Comparison of ENCODE assay signal across 9 cellular contexts in the genomic region with DNA sequence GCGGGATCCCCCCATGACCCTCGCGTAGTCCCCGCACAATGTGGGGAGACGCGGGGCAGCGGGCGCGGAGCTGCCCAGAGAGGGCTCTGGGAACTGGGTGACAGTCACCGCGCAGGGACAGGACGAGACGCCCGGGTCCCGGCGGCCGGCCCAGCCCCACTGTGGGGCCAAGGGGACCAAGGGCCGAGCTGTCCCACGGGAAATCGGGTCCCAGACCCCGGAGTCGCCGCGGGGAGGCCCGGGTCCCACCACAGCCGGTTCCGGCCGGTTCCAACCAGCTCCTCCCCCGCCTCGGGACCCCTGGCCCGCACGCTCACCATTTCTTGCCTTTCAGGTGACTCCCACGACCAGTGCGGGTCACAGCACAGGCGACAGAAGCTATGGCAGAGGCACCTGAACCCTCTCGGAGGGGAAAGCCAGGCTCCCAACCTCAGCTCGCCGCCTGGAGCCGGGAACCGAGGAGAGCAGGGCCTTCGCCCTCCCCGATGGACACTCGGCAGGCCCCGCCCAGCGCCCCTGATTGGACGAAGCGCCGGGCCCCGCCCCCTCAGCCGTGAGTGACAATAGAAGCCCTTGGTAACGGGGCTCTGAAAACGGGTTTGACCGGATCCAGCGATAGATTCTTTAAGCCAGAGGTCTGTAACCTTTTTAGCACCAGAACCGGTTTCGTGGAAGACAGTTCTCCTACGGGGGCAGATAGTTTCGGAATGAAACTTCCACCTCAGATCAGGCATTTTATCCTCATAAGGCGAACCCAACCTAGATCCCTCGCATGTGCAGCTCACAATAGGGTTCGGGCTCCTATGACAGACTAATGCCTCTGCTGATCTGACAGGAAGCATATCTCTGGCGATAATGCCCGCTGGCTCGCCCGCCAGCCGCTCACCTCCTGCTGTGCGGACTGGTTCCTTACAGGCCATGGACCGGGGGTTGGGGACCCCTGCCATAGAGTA. TPM values are rescaled to one million over a fixed set of nuclear protein-coding genes. Genes with fewer than 3 reads are reported as not detected.
DNase-seq lines count a peak whose midpoint lies in the region; ATAC-seq and TF ChIP-seq lines count a peak whose summit lies in the region.
"Had no signal": no experiment of that assay in that cellular context is flagged by ENCODE, and none has a peak within 500 bp of the region (broad histone marks: within the 10 kb centered on the region; RNA-seq: fewer than 3 reads in every experiment).

A gene (minus strand): TSS at position 460 of the 953 bp plus-strand sequence. CDS start 140 bp downstream, at position 320.

- H2BK12ac ChIP-seq in neuronal stem cell (ENCODE audit: low read length) = no peak within 1 kb of the TSS

- H3K4me3 ChIP-seq in BE2C (ENCODE audit: low read depth, low read length) (peak within 1 kb of the TSS; percentile 64), HUES6 (ENCODE audit: low read depth, low read length) (peak within 1 kb of the TSS; percentile 82; the same call in 1 of the 2 replicates), neuronal stem cell (ENCODE audit: low read length in 2 of 2) (peak within 1 kb of the TSS; percentile 70 to 90), subcutaneous abdominal adipose tissue (ENCODE audit: low read depth in 1 of 5, low read length in 5 of 5) (peak within 1 kb of the TSS; percentile 82 to 96 (median 92))

- no peak within 1 kb of the TSS for H4K91ac ChIP-seq in neuronal stem cell (ENCODE audit: low read depth, low read length, poor library complexity)

- H3K4ac ChIP-seq in neuronal stem cell (ENCODE audit: low read length) = no peak within 1 kb of the TSS

- peak; percentile 97 for DNase-seq in BE2C
- DNase-seq in globus pallidus (ENCODE audit: low spot score) = peak; percentile 89
- DNase-seq in neuronal stem cell (ENCODE audit: low spot score) = peak; percentile 86

- peak within 1 kb of the TSS; percentile 59 for H2BK15ac ChIP-seq in neuronal stem cell (ENCODE audit: low read length)

- H3K36me3 ChIP-seq in BE2C (no peaks in the 10 kb centered on the region), HUES6 (ENCODE audit: control insufficient read depth, insufficient read depth, low read length) (no peaks in the 10 kb centered on the region), neuronal stem cell (replicated peaks in 1 of 2; ENCODE audit: control insufficient read depth in 2 of 2, insufficient read depth in 2 of 2, low read length in 2 of 2) (peaks cover 0 to 34% of the 10 kb centered on the region in 2 donors), subcutaneous abdominal adipose tissue (ENCODE audit: control insufficient read depth in 5 of 5, insufficient read depth in 5 of 5, low read length in 5 of 5) (no peaks in the 10 kb centered on the region)

- H3K36me3 Mint-ChIP-seq in activated naive CD8-positive, alpha-beta T cell = no peaks in the 10 kb centered on the region

- no peaks in the 10 kb centered on the region for H3K27me3 Mint-ChIP-seq in activated naive CD8-positive, alpha-beta T cell

- H2BK5ac ChIP-seq in neuronal stem cell (ENCODE audit: low read length) = peak within 1 kb of the TSS; percentile 78

- peak within 1 kb of the TSS; percentile 88 for H2AFZ ChIP-seq in neuronal stem cell (ENCODE audit: low read length)

- H3K79me1 ChIP-seq in neuronal stem cell (ENCODE audit: low read depth, low read length) = no peaks in the 10 kb centered on the region

- no peaks in the 10 kb centered on the region for H3K9me3 Mint-ChIP-seq in activated naive CD8-positive, alpha-beta T cell (ENCODE audit: low read depth)

- no peak within 1 kb of the TSS for H2BK120ac ChIP-seq in neuronal stem cell (ENCODE audit: low read depth, low read length)

- no peaks in the 10 kb centered on the region for H3K4me1 ChIP-seq in BE2C
- no peaks in the 10 kb centered on the region; the same call in 1 of the 2 replicates for H3K4me1 ChIP-seq in HUES6 (ENCODE audit: control insufficient read depth, insufficient read depth, low read length)
- peaks cover 3 to 5% of the 10 kb centered on the region in 2 donors for H3K4me1 ChIP-seq in neuronal stem cell (ENCODE audit: control insufficient read depth in 2 of 2, insufficient read depth in 1 of 2, low read depth in 1 of 2, low read length in 2 of 2)
- peaks cover 0 to 18% (median 16%) of the 10 kb centered on the region in 5 donors for H3K4me1 ChIP-seq in subcutaneous abdominal adipose tissue (ENCODE audit: control insufficient read depth in 5 of 5, insufficient read depth in 5 of 5, low read length in 5 of 5)

- peak within 1 kb of the TSS; percentile 64 for H3K14ac ChIP-seq in neuronal stem cell (ENCODE audit: low read length)

- WGBS in neuronal stem cell (ENCODE audit: extremely low coverage in 2 of 2, insufficient read length in 2 of 2, insufficient replicate concordance in 1 of 2), 2 donors = no CpG with 5 or more reads among the region's 68 CpGs

- H3K27ac ChIP-seq in HUES6 (ENCODE audit: low read depth, low read length) (no peak within 1 kb of the TSS), neuronal stem cell (replicated peaks; ENCODE audit: low read length) (peak within 1 kb of the TSS; percentile 52), subcutaneous abdominal adipose tissue (ENCODE audit: low read depth, low read length) (peak within 1 kb of the TSS; percentile 72)
- H3K27ac ChIP-seq: HL-60 had no signal

- peak within 1 kb of the TSS; percentile 91 for H3K4me3 Mint-ChIP-seq in activated naive CD8-positive, alpha-beta T cell

- H3K18ac ChIP-seq in neuronal stem cell (ENCODE audit: low read length) = peak within 1 kb of the TSS; percentile 97

- no peak within 1 kb of the TSS for H2AK5ac ChIP-seq in neuronal stem cell (ENCODE audit: low read depth, low read length)

- H3K27me3 ChIP-seq in BE2C (no peaks in the 10 kb centered on the region), HUES6 (ENCODE audit: control insufficient read depth, insufficient read depth, low read length) (peaks cover 4% of the 10 kb centered on the region; the same call in 1 of the 2 replicates), neuronal stem cell (ENCODE audit: control insufficient read depth in 3 of 3, insufficient read depth in 3 of 3, low read depth in 1 of 3, low read length in 3 of 3) (no peaks in the 10 kb centered on the region), subcutaneous abdominal adipose tissue (ENCODE audit: control insufficient read depth in 5 of 5, insufficient read depth in 4 of 5, low read length in 5 of 5) (no peaks in the 10 kb centered on the region)

- peak within 1 kb of the TSS; percentile 94 for H3K23ac ChIP-seq in neuronal stem cell (ENCODE audit: low read depth, low read length, poor library complexity)

- H4K8ac ChIP-seq in neuronal stem cell (ENCODE audit: low read depth, low read length) = no peak within 1 kb of the TSS

- no peaks in the 10 kb centered on the region for H3K9me3 ChIP-seq in BE2C
- peaks cover 38% of the 10 kb centered on the region; the same call in 1 of the 2 replicates for H3K9me3 ChIP-seq in HUES6 (ENCODE audit: control insufficient read depth, insufficient read depth, low read depth, low read length)
- peaks cover 0 to 47% of the 10 kb centered on the region in 2 donors for H3K9me3 ChIP-seq in neuronal stem cell (replicated peaks in 1 of 2; ENCODE audit: control insufficient read depth in 2 of 2, insufficient read depth in 1 of 2, low read depth in 1 of 2, low read length in 2 of 2)
- no peaks in the 10 kb centered on the region for H3K9me3 ChIP-seq in subcutaneous abdominal adipose tissue (ENCODE audit: control insufficient read depth in 5 of 5, low read length in 5 of 5)

- H3K9ac ChIP-seq in HUES6 (ENCODE audit: low read length) = no peak within 1 kb of the TSS
- H3K9ac ChIP-seq in neuronal stem cell (ENCODE audit: low read depth, low read length, poor library complexity) = peak within 1 kb of the TSS; percentile 91
- peak within 1 kb of the TSS; percentile 52 to 97 (median 96) for H3K9ac ChIP-seq in subcutaneous abdominal adipose tissue (ENCODE audit: low read length in 5 of 5)

- peak within 1 kb of the TSS; percentile 93 for H3K4me2 ChIP-seq in neuronal stem cell (ENCODE audit: insufficient read depth, low read length, poor library complexity, severe bottlenecking)

- ATAC-seq in GM19372 (IDR thresholded peaks at IDR 0.05; ENCODE audit: low read depth, unreplicated experiment) (peak; percentile 80), SK-N-SH treated with all-trans-retinoic acid at 6 μM for 48 hours (peak; percentile 100)

- peaks cover 16% of the 10 kb centered on the region for H3K4me1 Mint-ChIP-seq in activated naive CD8-positive, alpha-beta T cell (ENCODE audit: low read depth)

- no peak for TF ChIP-seq CTCF in BE2C (IDR thresholded peaks at IDR 0.05; ENCODE audit: low read depth, low read length)

- H3K27ac Mint-ChIP-seq in activated naive CD8-positive, alpha-beta T cell = peak within 1 kb of the TSS; percentile 41

TF ChIP-seq in SK-N-SH treated with all-trans-retinoic acid at 6 μM for 48 hours, 23 proteins besides CTCF, POLR2A, EP300 and RAD21 (continues in another document):
- TF ChIP-seq ESRRG (CRISPR knock-in tag; IDR thresholded peaks at IDR 0.05) = no peak
- TF ChIP-seq, protein P1, sequence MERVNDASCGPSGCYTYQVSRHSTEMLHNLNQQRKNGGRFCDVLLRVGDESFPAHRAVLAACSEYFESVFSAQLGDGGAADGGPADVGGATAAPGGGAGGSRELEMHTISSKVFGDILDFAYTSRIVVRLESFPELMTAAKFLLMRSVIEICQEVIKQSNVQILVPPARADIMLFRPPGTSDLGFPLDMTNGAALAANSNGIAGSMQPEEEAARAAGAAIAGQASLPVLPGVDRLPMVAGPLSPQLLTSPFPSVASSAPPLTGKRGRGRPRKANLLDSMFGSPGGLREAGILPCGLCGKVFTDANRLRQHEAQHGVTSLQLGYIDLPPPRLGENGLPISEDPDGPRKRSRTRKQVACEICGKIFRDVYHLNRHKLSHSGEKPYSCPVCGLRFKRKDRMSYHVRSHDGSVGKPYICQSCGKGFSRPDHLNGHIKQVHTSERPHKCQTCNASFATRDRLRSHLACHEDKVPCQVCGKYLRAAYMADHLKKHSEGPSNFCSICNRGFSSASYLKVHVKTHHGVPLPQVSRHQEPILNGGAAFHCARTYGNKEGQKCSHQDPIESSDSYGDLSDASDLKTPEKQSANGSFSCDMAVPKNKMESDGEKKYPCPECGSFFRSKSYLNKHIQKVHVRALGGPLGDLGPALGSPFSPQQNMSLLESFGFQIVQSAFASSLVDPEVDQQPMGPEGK (CRISPR knock-in tag; IDR thresholded peaks at IDR 0.05; ENCODE audit: borderline replicate concordance) = no peak

RNA-seq across cellular contexts. Expression of the gene that starts here (rescaled TPM):
- polyA plus RNA-seq in BE2C (2012; ENCODE audit: insufficient read depth, insufficient read length, low read depth) = 1.0 TPM
- polyA plus RNA-seq in neuronal stem cell (2013, experiment 1 of 2) = 2.8 TPM
- polyA plus RNA-seq in neuronal stem cell (2013, experiment 2 of 2) = 3.0 TPM
